Comparison of ENCODE assay signal across 9 cellular contexts in genomic region chr10:119306964-119307363, GRCh38.
DNase-seq lines count a peak whose midpoint lies in the region; ATAC-seq and TF ChIP-seq lines count a peak whose summit lies in the region.
"Had no signal": no experiment of that assay in that cellular context is flagged by ENCODE, and none has a peak within 500 bp of the region (broad histone marks: within the 10 kb centered on the region; RNA-seq: fewer than 3 reads in every experiment).

No MANE protein-coding gene starts in this region.

- H3K4me1 ChIP-seq in left ventricle myocardium inferior (peaks cover 96% of the 10 kb centered on the region), heart left ventricle (peaks cover 0 to 79% (median 53%) of the 10 kb centered on the region in 12 donors), gastroesophageal sphincter (peaks cover 0 to 90% (median 48%) of the 10 kb centered on the region in 3 donors), vagina (peaks cover 47% of the 10 kb centered on the region)

- H3K27me3 Mint-ChIP-seq in T-helper 17 cell: peaks cover 9% of the 10 kb centered on the region

- ATAC-seq in heart left ventricle: no peak
- no peak for ATAC-seq in T-helper 17 cell
- no peak for ATAC-seq in gastroesophageal sphincter
- no peak for ATAC-seq in HG02610 (IDR thresholded peaks at IDR 0.05; ENCODE audit: unreplicated experiment)
- ATAC-seq in GM19328 (IDR thresholded peaks at IDR 0.05; ENCODE audit: unreplicated experiment): no peak
- ATAC-seq in Right ventricle myocardium superior (ENCODE audit: poor library complexity): no peak

- DNase-seq in left ventricle myocardium inferior (no peak), heart left ventricle (no peak), T-helper 17 cell (no peak), vagina (ENCODE audit: extremely low spot score in 2 of 2) (no peak), Right ventricle myocardium superior (no peak)

- intact Hi-C loops in left ventricle myocardium inferior (cut with micrococcal nuclease) (no loop called here), heart left ventricle (cut with DNase I) (loop anchor here in 1 of 10 donors (10.0 kb wide), 1 partner anchor 108 kb away; no protein-coding TSS in a partner anchor), vagina (cut with DNase I) (no loop called here), Right ventricle myocardium superior (cut with DNase I) (no loop called here)

- H3K4me3 ChIP-seq in left ventricle myocardium inferior (no peak overlapping the region), heart left ventricle (peak overlapping the region in 1 of 12 donors; percentile 35), gastroesophageal sphincter (no peak overlapping the region), vagina (no peak overlapping the region)

- TF ChIP-seq EP300 in gastroesophageal sphincter (IDR thresholded peaks at IDR 0.05): no peak

- H3K27me3 ChIP-seq in left ventricle myocardium inferior (ENCODE audit: low read depth): no peaks in the 10 kb centered on the region
- no peaks in the 10 kb centered on the region for H3K27me3 ChIP-seq in heart left ventricle
- H3K27me3 ChIP-seq in gastroesophageal sphincter: no peaks in the 10 kb centered on the region
- no peaks in the 10 kb centered on the region for H3K27me3 ChIP-seq in vagina
- H3K27me3 ChIP-seq: upper lobe of left lung had no signal

- H3K9me3 ChIP-seq in left ventricle myocardium inferior (replicated peaks) (no peaks in the 10 kb centered on the region), heart left ventricle (no peaks in the 10 kb centered on the region), T-helper 17 cell (ENCODE audit: control insufficient read depth, low read length, poor library complexity, severe bottlenecking) (no peaks in the 10 kb centered on the region), gastroesophageal sphincter (no peaks in the 10 kb centered on the region), vagina (no peaks in the 10 kb centered on the region)
- H3K9me3 ChIP-seq: upper lobe of left lung had no signal

- H3K36me3 Mint-ChIP-seq in T-helper 17 cell (ENCODE audit: low read depth): no peaks in the 10 kb centered on the region

- WGBS in heart left ventricle, 4 donors: 83 to 93% (median 89%) methylated on average over 5 of the region's 5 CpGs
- 65 to 89% methylated on average over 3 of the region's 5 CpGs for WGBS in gastroesophageal sphincter (ENCODE audit: low coverage in 1 of 2), 2 donors

- H3K27ac ChIP-seq in left ventricle myocardium inferior (replicated peaks) (peak overlapping the region; percentile 70), heart left ventricle (peak overlapping the region in 3 of 12 donors; percentile 25 to 89 (median 81)), gastroesophageal sphincter (peak overlapping the region in 3 of 4 donors; percentile 75 to 85 (median 85)), vagina (peak overlapping the region; percentile 71)

- TF ChIP-seq CTCF in left ventricle myocardium inferior (IDR thresholded peaks at IDR 0.05; ENCODE audit: borderline replicate concordance) (no peak), heart left ventricle (IDR thresholded peaks at IDR 0.05) (no peak), gastroesophageal sphincter (IDR thresholded peaks at IDR 0.05) (no peak), vagina (IDR thresholded peaks at IDR 0.05) (no peak)

- TF ChIP-seq POLR2A in heart left ventricle (IDR thresholded peaks at IDR 0.05) (no peak), gastroesophageal sphincter (IDR thresholded peaks at IDR 0.05) (no peak), vagina (IDR thresholded peaks at IDR 0.05) (no peak)

- peak overlapping the region; percentile 96 for H3K27ac Mint-ChIP-seq in T-helper 17 cell

- H3K4me1 Mint-ChIP-seq in T-helper 17 cell: peaks cover 40% of the 10 kb centered on the region

- H3K36me3 ChIP-seq in left ventricle myocardium inferior: no peaks in the 10 kb centered on the region
- no peaks in the 10 kb centered on the region for H3K36me3 ChIP-seq in heart left ventricle
- H3K36me3 ChIP-seq in gastroesophageal sphincter: no peaks in the 10 kb centered on the region
- H3K36me3 ChIP-seq in vagina: no peaks in the 10 kb centered on the region
- H3K36me3 ChIP-seq: upper lobe of left lung had no signal

- peak overlapping the region; percentile 91 for H3K4me3 Mint-ChIP-seq in T-helper 17 cell
